In the genomic region with DNA sequence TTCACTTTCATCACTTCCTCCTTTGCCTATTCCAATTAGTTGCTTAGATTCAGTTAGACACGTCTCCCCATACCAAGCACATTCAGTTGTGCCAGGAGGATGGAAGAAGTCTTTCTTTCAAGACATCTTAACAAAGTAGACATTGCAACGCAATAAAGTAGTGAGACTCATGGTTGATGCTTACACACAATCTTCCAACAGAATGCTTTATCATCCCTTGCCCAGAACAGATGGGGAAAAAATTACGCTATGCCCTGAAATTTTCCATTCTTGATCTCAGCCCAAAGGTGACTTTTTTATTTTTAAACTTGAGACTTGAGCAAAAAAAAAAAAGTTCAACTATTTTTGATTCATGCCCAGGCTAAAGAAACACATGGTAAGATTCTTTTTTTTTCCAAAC, we compare ENCODE assay signal across 4 cellular contexts.
TF ChIP-seq lines count a peak whose summit lies in the region.

No MANE protein-coding gene starts in this region.

TF ChIP-seq in A549, 52 proteins besides CTCF, POLR2A, EP300 and RAD21 (continued from another document):
- TF ChIP-seq, protein P1, sequence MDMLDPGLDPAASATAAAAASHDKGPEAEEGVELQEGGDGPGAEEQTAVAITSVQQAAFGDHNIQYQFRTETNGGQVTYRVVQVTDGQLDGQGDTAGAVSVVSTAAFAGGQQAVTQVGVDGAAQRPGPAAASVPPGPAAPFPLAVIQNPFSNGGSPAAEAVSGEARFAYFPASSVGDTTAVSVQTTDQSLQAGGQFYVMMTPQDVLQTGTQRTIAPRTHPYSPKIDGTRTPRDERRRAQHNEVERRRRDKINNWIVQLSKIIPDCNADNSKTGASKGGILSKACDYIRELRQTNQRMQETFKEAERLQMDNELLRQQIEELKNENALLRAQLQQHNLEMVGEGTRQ (IDR thresholded peaks at IDR 0.05) = no peak
- TF ChIP-seq CHD4 (IDR thresholded peaks at IDR 0.05; ENCODE audit: borderline replicate concordance) = no peak
- no peak for TF ChIP-seq BHLHE40 (IDR thresholded peaks at IDR 0.05; ENCODE audit: low read depth, low read length)
- TF ChIP-seq, protein P2, sequence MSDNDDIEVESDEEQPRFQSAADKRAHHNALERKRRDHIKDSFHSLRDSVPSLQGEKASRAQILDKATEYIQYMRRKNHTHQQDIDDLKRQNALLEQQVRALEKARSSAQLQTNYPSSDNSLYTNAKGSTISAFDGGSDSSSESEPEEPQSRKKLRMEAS (IDR thresholded peaks at IDR 0.05) = no peak
- TF ChIP-seq TFCP2L1 (CRISPR knock-in tag; IDR thresholded peaks at IDR 0.05) = no peak
- no peak for TF ChIP-seq MAZ (IDR thresholded peaks at IDR 0.05; ENCODE audit: borderline replicate concordance, low read depth, low read length)
- no peak for TF ChIP-seq RFX5 (IDR thresholded peaks at IDR 0.05)
- TF ChIP-seq, protein P3, sequence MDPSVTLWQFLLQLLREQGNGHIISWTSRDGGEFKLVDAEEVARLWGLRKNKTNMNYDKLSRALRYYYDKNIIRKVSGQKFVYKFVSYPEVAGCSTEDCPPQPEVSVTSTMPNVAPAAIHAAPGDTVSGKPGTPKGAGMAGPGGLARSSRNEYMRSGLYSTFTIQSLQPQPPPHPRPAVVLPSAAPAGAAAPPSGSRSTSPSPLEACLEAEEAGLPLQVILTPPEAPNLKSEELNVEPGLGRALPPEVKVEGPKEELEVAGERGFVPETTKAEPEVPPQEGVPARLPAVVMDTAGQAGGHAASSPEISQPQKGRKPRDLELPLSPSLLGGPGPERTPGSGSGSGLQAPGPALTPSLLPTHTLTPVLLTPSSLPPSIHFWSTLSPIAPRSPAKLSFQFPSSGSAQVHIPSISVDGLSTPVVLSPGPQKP (IDR thresholded peaks at IDR 0.05; ENCODE audit: low read depth, low read length) = no peak
- no peak for TF ChIP-seq FOSL2 (IDR thresholded peaks at IDR 0.05)
- TF ChIP-seq FOSL2 (CRISPR knock-in tag; IDR thresholded peaks at IDR 0.05) = no peak
- TF ChIP-seq POLR2AphosphoS2 (conservative IDR thresholded peaks at IDR 0.05; ENCODE audit: low read length) = no peak
- TF ChIP-seq CBX2 (IDR thresholded peaks at IDR 0.05; ENCODE audit: borderline replicate concordance, low read depth) = no peak
- no peak for TF ChIP-seq RARB (CRISPR knock-in tag; IDR thresholded peaks at IDR 0.05)
- no peak for TF ChIP-seq PHF8 (IDR thresholded peaks at IDR 0.05; ENCODE audit: borderline replicate concordance, low read depth)
- TF ChIP-seq, protein P4, sequence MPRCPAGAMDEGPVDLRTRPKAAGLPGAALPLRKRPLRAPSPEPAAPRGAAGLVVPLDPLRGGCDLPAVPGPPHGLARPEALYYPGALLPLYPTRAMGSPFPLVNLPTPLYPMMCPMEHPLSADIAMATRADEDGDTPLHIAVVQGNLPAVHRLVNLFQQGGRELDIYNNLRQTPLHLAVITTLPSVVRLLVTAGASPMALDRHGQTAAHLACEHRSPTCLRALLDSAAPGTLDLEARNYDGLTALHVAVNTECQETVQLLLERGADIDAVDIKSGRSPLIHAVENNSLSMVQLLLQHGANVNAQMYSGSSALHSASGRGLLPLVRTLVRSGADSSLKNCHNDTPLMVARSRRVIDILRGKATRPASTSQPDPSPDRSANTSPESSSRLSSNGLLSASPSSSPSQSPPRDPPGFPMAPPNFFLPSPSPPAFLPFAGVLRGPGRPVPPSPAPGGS (IDR thresholded peaks at IDR 0.05) = no peak

TF ChIP-seq in K562, 482 proteins besides CTCF, POLR2A, EP300 and RAD21 (continued from another document and continues in another):
- TF ChIP-seq MTA2 (IDR thresholded peaks at IDR 0.05; ENCODE audit: low read depth) (no peak), NELFE (IDR thresholded peaks at IDR 0.05; ENCODE audit: insufficient read depth, insufficient read length) (no peak)

TF ChIP-seq in WTC11, 78 proteins besides CTCF, POLR2A, EP300 and RAD21 (continued from another document):
- TF ChIP-seq OVOL2 (CRISPR knock-in tag; IDR thresholded peaks at IDR 0.05; ENCODE audit: borderline replicate concordance) (no peak), ETV6 (CRISPR knock-in tag; IDR thresholded peaks at IDR 0.05) (no peak), ZNF121 (CRISPR knock-in tag; IDR thresholded peaks at IDR 0.05) (no peak), NFE2L1 (CRISPR knock-in tag; IDR thresholded peaks at IDR 0.05) (no peak)

TF ChIP-seq in SK-N-SH treated with all-trans-retinoic acid at 6 μM for 48 hours, 23 proteins besides CTCF, POLR2A, EP300 and RAD21 (continued from another document):
- TF ChIP-seq, protein P5, sequence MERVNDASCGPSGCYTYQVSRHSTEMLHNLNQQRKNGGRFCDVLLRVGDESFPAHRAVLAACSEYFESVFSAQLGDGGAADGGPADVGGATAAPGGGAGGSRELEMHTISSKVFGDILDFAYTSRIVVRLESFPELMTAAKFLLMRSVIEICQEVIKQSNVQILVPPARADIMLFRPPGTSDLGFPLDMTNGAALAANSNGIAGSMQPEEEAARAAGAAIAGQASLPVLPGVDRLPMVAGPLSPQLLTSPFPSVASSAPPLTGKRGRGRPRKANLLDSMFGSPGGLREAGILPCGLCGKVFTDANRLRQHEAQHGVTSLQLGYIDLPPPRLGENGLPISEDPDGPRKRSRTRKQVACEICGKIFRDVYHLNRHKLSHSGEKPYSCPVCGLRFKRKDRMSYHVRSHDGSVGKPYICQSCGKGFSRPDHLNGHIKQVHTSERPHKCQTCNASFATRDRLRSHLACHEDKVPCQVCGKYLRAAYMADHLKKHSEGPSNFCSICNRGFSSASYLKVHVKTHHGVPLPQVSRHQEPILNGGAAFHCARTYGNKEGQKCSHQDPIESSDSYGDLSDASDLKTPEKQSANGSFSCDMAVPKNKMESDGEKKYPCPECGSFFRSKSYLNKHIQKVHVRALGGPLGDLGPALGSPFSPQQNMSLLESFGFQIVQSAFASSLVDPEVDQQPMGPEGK (CRISPR knock-in tag; IDR thresholded peaks at IDR 0.05; ENCODE audit: borderline replicate concordance) = no peak
- TF ChIP-seq, protein P6, sequence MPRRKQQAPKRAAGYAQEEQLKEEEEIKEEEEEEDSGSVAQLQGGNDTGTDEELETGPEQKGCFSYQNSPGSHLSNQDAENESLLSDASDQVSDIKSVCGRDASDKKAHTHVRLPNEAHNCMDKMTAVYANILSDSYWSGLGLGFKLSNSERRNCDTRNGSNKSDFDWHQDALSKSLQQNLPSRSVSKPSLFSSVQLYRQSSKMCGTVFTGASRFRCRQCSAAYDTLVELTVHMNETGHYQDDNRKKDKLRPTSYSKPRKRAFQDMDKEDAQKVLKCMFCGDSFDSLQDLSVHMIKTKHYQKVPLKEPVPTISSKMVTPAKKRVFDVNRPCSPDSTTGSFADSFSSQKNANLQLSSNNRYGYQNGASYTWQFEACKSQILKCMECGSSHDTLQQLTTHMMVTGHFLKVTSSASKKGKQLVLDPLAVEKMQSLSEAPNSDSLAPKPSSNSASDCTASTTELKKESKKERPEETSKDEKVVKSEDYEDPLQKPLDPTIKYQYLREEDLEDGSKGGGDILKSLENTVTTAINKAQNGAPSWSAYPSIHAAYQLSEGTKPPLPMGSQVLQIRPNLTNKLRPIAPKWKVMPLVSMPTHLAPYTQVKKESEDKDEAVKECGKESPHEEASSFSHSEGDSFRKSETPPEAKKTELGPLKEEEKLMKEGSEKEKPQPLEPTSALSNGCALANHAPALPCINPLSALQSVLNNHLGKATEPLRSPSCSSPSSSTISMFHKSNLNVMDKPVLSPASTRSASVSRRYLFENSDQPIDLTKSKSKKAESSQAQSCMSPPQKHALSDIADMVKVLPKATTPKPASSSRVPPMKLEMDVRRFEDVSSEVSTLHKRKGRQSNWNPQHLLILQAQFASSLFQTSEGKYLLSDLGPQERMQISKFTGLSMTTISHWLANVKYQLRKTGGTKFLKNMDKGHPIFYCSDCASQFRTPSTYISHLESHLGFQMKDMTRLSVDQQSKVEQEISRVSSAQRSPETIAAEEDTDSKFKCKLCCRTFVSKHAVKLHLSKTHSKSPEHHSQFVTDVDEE (CRISPR knock-in tag; IDR thresholded peaks at IDR 0.05) = no peak
- TF ChIP-seq ZFP3 (CRISPR knock-in tag; IDR thresholded peaks at IDR 0.05) (no peak), TCF4 (CRISPR knock-in tag; IDR thresholded peaks at IDR 0.05; ENCODE audit: borderline replicate concordance) (no peak)
